ENCODE assay signal across 10 cellular contexts in the genomic region with DNA sequence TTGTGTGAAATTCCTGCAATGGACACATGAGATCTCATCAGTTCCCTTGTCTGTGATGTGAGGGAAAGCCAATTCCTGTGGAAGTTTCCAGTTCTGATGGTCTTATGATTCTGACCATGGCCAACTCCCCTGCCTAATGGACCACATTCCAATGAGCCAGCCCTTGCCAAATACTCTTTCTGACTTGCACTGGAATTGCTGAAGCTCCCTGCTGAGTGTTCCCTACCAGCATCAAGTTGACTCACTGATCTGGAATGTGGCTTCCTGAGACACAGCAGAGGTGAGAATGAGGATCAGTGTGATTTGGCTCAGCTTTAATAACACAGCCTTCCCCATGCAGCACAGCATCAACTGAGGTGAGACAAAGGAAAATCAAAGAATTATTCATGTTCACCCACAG.
DNase-seq lines count a peak whose midpoint lies in the region; ATAC-seq, FAIRE-seq and TF ChIP-seq lines count a peak whose summit lies in the region.
"Had no signal": no experiment of that assay in that cellular context is flagged by ENCODE, and none has a peak within 500 bp of the region (broad histone marks: within the 10 kb centered on the region; RNA-seq: fewer than 3 reads in every experiment).

No MANE protein-coding gene starts in this region.

- FAIRE-seq in bronchial epithelial cell (lab: Jason Lieb, UNC) = peak; percentile 93

- no peaks in the 10 kb centered on the region for H3K27me3 ChIP-seq in bronchial epithelial cell (ENCODE audit: control insufficient read depth, insufficient read depth, low read length)

- DNase-seq in AG09309 (ENCODE audit: low read depth) (peak; percentile 63), HT1080 (ENCODE audit: low read depth) (peak; percentile 95), bronchial epithelial cell (ENCODE audit: low read depth) (peak; percentile 92), iPS-NIHi7 (ENCODE audit: extremely low spot score) (peak; percentile 75), superior temporal gyrus (ENCODE audit: extremely low spot score) (no peak), anterior cingulate cortex (lab: John Stamatoyannopoulos, UW) (no peak), medulla oblongata (ENCODE audit: extremely low spot score) (no peak)
- DNase-seq: activated CD4-positive, CD25-positive, alpha-beta regulatory T cell; CD8-positive, alpha-beta T cell had no signal

- H3K36me3 ChIP-seq in bronchial epithelial cell (ENCODE audit: control insufficient read depth, insufficient read depth, low read length) = no peaks in the 10 kb centered on the region

- ATAC-seq in GM18873 (IDR thresholded peaks at IDR 0.05; ENCODE audit: low FRiP score, unreplicated experiment) = no peak
- ATAC-seq: CD8-positive, alpha-beta T cell had no signal

- H3K4me3 ChIP-seq in AG09309 (ENCODE audit: control insufficient read depth, low read depth, low read length) (no peak overlapping the region), bronchial epithelial cell (ENCODE audit: low read depth, low read length) (no peak overlapping the region)

- TF ChIP-seq CTCF in AG09309 (IDR thresholded peaks at IDR 0.05; ENCODE audit: control insufficient read depth, insufficient read depth, low read depth, low read length, missing control alignments) (no peak), bronchial epithelial cell (IDR thresholded peaks at IDR 0.05; ENCODE audit: insufficient read depth, low read length, severe bottlenecking) (no peak)

Comparison
In these comparisons a context has a peak if more than half of its experiments do, and no peak if none do; other contexts are left out.
1. DNase-seq: peak in AG09309 (single experiment), HT1080 (single experiment), bronchial epithelial cell (single experiment) and iPS-NIHi7 (single experiment); none in superior temporal gyrus (single experiment), anterior cingulate cortex (0 of 58) and medulla oblongata (single experiment).